In the genomic region with DNA sequence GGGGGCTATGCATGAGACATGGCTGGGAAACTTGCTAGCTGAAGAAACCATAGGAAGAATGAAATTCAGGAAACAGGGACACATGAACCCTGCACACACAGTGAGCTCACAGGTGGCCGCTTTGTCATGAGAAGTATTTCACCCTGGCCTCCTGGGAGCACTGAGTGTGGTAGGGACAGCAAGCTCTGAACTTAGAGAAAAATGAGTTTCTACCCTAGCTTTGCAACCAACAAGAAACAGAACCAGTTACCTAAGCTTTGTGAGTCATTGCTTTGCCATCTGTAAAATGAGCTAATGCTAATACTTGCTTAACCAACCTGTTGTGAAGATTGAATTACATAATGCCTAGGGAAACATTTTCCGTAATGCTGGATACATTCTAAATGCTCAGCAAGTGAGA, we compare ENCODE assay signal across 15 cellular contexts.
A peak's percentile ranks its signal among the peaks of the same experiment; 100 is the strongest.
DNase-seq lines count a peak whose midpoint lies in the region; ATAC-seq, FAIRE-seq and TF ChIP-seq lines count a peak whose summit lies in the region.
"Had no signal": no experiment of that assay in that cellular context is flagged by ENCODE, and none has a peak within 500 bp of the region (broad histone marks: within the 10 kb centered on the region; RNA-seq: fewer than 3 reads in every experiment).

No MANE protein-coding gene starts in this region.

- peak; percentile 95 for DNase-seq in RCC 7860 (ENCODE audit: low spot score)
- DNase-seq in pancreas, result no peak
- no peak for DNase-seq in GM12891 (ENCODE audit: insufficient read length, low spot score)
- DNase-seq in stimulated activated naive CD8-positive, alpha-beta T cell treated with anti-CD3 and anti-CD28 coated beads, Interleukin-15, amount 100 ng/mL, for 72 hours, result no peak
- DNase-seq in dorsolateral prefrontal cortex, result no peak
- DNase-seq: activated CD4-positive, alpha-beta T cell treated with anti-CD3 and anti-CD28 coated beads for 4 hours; CD8-positive, alpha-beta memory T cell; cerebellar nuclear complex; small intestine; T-helper 1 cell had no signal

- H3K9me3 ChIP-seq in HEK293 (ENCODE audit: control insufficient read depth, insufficient read depth, low read depth, low read length) (no peaks in the 10 kb centered on the region), pancreas (no peaks in the 10 kb centered on the region)
- H3K9me3 ChIP-seq: thoracic aorta had no signal

- H3K9me3 Mint-ChIP-seq in stimulated activated naive CD8-positive, alpha-beta T cell treated with anti-CD3 and anti-CD28 coated beads, Interleukin-15, amount 100 ng/mL, for 72 hours, result peaks cover 0 to 4% of the 10 kb centered on the region in 2 donors

- no peak for TF ChIP-seq POLR2A in GM12891 (IDR thresholded peaks at IDR 0.05; ENCODE audit: low read depth, low read length)

- H3K4me1 Mint-ChIP-seq in stimulated activated naive CD8-positive, alpha-beta T cell treated with anti-CD3 and anti-CD28 coated beads, Interleukin-15, amount 100 ng/mL, for 72 hours, result no peaks in the 10 kb centered on the region
- H3K4me1 Mint-ChIP-seq: CD8-positive, alpha-beta memory T cell; nephron had no signal

- intact Hi-C loops in pancreas (cut with DNase I), result no loop called here
- intact Hi-C loops in dorsolateral prefrontal cortex (cut with DNase I), result no loop called here

- H3K4me3 ChIP-seq in HEK293 (ENCODE audit: low read depth, low read length), result no peak overlapping the region
- no peak overlapping the region for H3K4me3 ChIP-seq in pancreas
- H3K4me3 ChIP-seq in dorsolateral prefrontal cortex, result no peak overlapping the region
- H3K4me3 ChIP-seq: thoracic aorta had no signal

- no peaks in the 10 kb centered on the region for H3K27me3 ChIP-seq in pancreas
- H3K27me3 ChIP-seq in dorsolateral prefrontal cortex, result peaks cover 0 to 4% (median 0%) of the 10 kb centered on the region in 45 donors

- POLR2A ChIA-PET in HEK293 (lab: Yijun Ruan, JAX), result no interaction called here

- TF ChIP-seq CTCF in HEK293 (tag by site-specific recombination; IDR thresholded peaks at IDR 0.05) (no peak), pancreas (IDR thresholded peaks at IDR 0.05) (no peak), dorsolateral prefrontal cortex (IDR thresholded peaks at IDR 0.05 in 54 of 56, conservative IDR thresholded peaks at IDR 0.05 in 2 of 56; ENCODE audit: low read depth in 1 of 56, partially characterized antibody in 56 of 56) (no peak)

- CTCF ChIA-PET in HEK293 (lab: Yijun Ruan, JAX), result no interaction called here

- ATAC-seq in esophagus mucosa, result peak; percentile 61
- ATAC-seq in pancreas, result peak; percentile 43 to 68 (median 52)
- ATAC-seq in HG02759 (IDR thresholded peaks at IDR 0.05; ENCODE audit: unreplicated experiment), result no peak
- no peak for ATAC-seq in stimulated activated naive CD8-positive, alpha-beta T cell treated with anti-CD3 and anti-CD28 coated beads, Interleukin-15, amount 100 ng/mL, for 72 hours

- FAIRE-seq in RCC 7860 (lab: Jason Lieb, UNC) (peak; percentile 96), pancreas (lab: Jason Lieb, UNC) (no peak), GM12891 (lab: Jason Lieb, UNC) (no peak)
- FAIRE-seq: small intestine had no signal

- no peak overlapping the region for H3K27ac Mint-ChIP-seq in stimulated activated naive CD8-positive, alpha-beta T cell treated with anti-CD3 and anti-CD28 coated beads, Interleukin-15, amount 100 ng/mL, for 72 hours
- H3K27ac Mint-ChIP-seq: nephron had no signal

- WGBS in pancreas, 2 donors, result 58 to 70% methylated on average over 2 of the region's 2 CpGs

- H3K4me3 Mint-ChIP-seq in stimulated activated naive CD8-positive, alpha-beta T cell treated with anti-CD3 and anti-CD28 coated beads, Interleukin-15, amount 100 ng/mL, for 72 hours, result no peak overlapping the region
- H3K4me3 Mint-ChIP-seq: CD8-positive, alpha-beta memory T cell; nephron had no signal

- no peaks in the 10 kb centered on the region for H3K27me3 Mint-ChIP-seq in stimulated activated naive CD8-positive, alpha-beta T cell treated with anti-CD3 and anti-CD28 coated beads, Interleukin-15, amount 100 ng/mL, for 72 hours

- no peaks in the 10 kb centered on the region for H3K36me3 ChIP-seq in HEK293 (ENCODE audit: control insufficient read depth in 2 of 2, insufficient read depth in 1 of 2, low read length in 2 of 2)
- H3K36me3 ChIP-seq in pancreas, result no peaks in the 10 kb centered on the region
- H3K36me3 ChIP-seq: thoracic aorta had no signal

- H3K27ac ChIP-seq in HEK293 (ENCODE audit: extremely low read depth, low read depth, low read length), result no peak overlapping the region
- H3K27ac ChIP-seq in pancreas, result peak overlapping the region in 1 of 4 donors; percentile 8
- no peak overlapping the region for H3K27ac ChIP-seq in dorsolateral prefrontal cortex
- H3K27ac ChIP-seq: thoracic aorta had no signal

- H3K4me1 ChIP-seq in HEK293 (ENCODE audit: control insufficient read depth, insufficient read depth, low read length) (no peaks in the 10 kb centered on the region), pancreas (no peaks in the 10 kb centered on the region)

TF ChIP-seq in HEK293, 187 proteins besides CTCF, POLR2A, EP300 and RAD21:
- peak; percentile 65 for TF ChIP-seq SCRT2 (tag by site-specific recombination; IDR thresholded peaks at IDR 0.05)
- TF ChIP-seq, protein P1, sequence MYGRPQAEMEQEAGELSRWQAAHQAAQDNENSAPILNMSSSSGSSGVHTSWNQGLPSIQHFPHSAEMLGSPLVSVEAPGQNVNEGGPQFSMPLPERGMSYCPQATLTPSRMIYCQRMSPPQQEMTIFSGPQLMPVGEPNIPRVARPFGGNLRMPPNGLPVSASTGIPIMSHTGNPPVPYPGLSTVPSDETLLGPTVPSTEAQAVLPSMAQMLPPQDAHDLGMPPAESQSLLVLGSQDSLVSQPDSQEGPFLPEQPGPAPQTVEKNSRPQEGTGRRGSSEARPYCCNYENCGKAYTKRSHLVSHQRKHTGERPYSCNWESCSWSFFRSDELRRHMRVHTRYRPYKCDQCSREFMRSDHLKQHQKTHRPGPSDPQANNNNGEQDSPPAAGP (tag by site-specific recombination; IDR thresholded peaks at IDR 0.05), result no peak

TF ChIP-seq in GM12891, 5 proteins besides CTCF, POLR2A, EP300 and RAD21:
- TF ChIP-seq TAF1 (IDR thresholded peaks at IDR 0.05; ENCODE audit: low read depth, low read length) (no peak), POLR2AphosphoS5 (IDR thresholded peaks at IDR 0.05; ENCODE audit: low read depth, low read length) (no peak), SPI1 (IDR thresholded peaks at IDR 0.05; ENCODE audit: low read depth, low read length) (no peak), POU2F2 (IDR thresholded peaks at IDR 0.05; ENCODE audit: low read depth, low read length) (no peak), PAX5 (IDR thresholded peaks at IDR 0.05; ENCODE audit: insufficient read depth, low read length, severe bottlenecking) (no peak)
TF ChIP-seq in GM12891: peak in this region for 0.

Comparison
In these comparisons a context has a peak if more than half of its experiments do, and no peak if none do; other contexts are left out.
1. ATAC-seq: peak in esophagus mucosa (single experiment) and pancreas (4 of 4); none in HG02759 (single experiment) and stimulated activated naive CD8-positive, alpha-beta T cell treated with anti-CD3 and anti-CD28 coated beads, Interleukin-15, amount 100 ng/mL, for 72 hours (single experiment).